ENCODE assay signal across 1 cellular context in genomic region chr15:58934974-58935373, GRCh38.
TF ChIP-seq lines count a peak whose summit lies in the region.

No MANE protein-coding gene starts in this region.

TF ChIP-seq in HEK293, 187 proteins besides CTCF, POLR2A, EP300 and RAD21:
- peak; percentile 57; the same call in 1 of the 2 replicates for TF ChIP-seq ZNF121 (tag by site-specific recombination; IDR thresholded peaks at IDR 0.05)
